24 cellular contexts compared by ENCODE assay signal in genomic region chr22:33906954-33907353, GRCh38. TPM values are rescaled to one million over a fixed set of nuclear protein-coding genes. Genes with fewer than 3 reads are reported as not detected.
"Had no signal": no experiment of that assay in that cellular context is flagged by ENCODE, and none has a peak within 500 bp of the region (broad histone marks: within the 10 kb centered on the region; RNA-seq: fewer than 3 reads in every experiment).

No MANE protein-coding gene starts in this region.

- DNase-seq: head of caudate nucleus; hippocampal formation; kidney glomerular epithelial cell; left cardiac atrium; lower lobe of right lung; mammary epithelial cell; mesenchymal stem cell; naive thymus-derived CD4-positive, alpha-beta T cell; nucleus accumbens; psoas muscle; small intestine; spleen; stimulated activated CD4-positive, alpha-beta T cell treated with anti-CD3 and anti-CD28 coated beads, Interleukin-4, amount 100 ng/mL, for 24 hours; stimulated activated naive CD4-positive, alpha-beta T cell; tibial artery; trophoblast cell; upper lobe of right lung had no signal

- H3K9me3 ChIP-seq: lower lobe of right lung, psoas muscle, spleen, suprapubic skin, thoracic aorta, tibial artery, upper lobe of right lung had no signal

- H3K36me3 ChIP-seq: lower lobe of right lung, spleen, suprapubic skin, thoracic aorta, tibial artery, upper lobe of right lung had no signal

- H3K27me3 Mint-ChIP-seq: stimulated activated naive CD8-positive, alpha-beta T cell treated with anti-CD3 and anti-CD28 coated beads, Interleukin-15, Interleukin-2, amounts not matched to agents 100 ng/mL and 50 ng/mL, for 24 hours had no signal

- H3K27ac Mint-ChIP-seq: naive thymus-derived CD4-positive, alpha-beta T cell; natural killer cell treated with Interleukin-12 subunit alpha and Interleukin-12 subunit beta and Interleukin-15 and Interleukin-18, amount 100 ng/mL, for 72 hours; stimulated activated effector memory CD8-positive, alpha-beta T cell treated with anti-CD3 and anti-CD28 coated beads, Interleukin-12 subunit alpha, Interleukin-12 subunit beta, amount 100 ng/mL, for 72 hours; stimulated activated naive CD8-positive, alpha-beta T cell treated with anti-CD3 and anti-CD28 coated beads, Interleukin-15, Interleukin-2, amounts not matched to agents 100 ng/mL and 50 ng/mL, for 24 hours had no signal

- H3K4me1 ChIP-seq: lower lobe of right lung, parathyroid adenoma, spleen, upper lobe of right lung had no signal

- H3K27ac ChIP-seq: lower lobe of right lung, parathyroid adenoma, psoas muscle, spleen, suprapubic skin, thoracic aorta, tibial artery, upper lobe of right lung had no signal

- H3K36me3 Mint-ChIP-seq: naive thymus-derived CD4-positive, alpha-beta T cell; natural killer cell treated with Interleukin-12 subunit alpha and Interleukin-12 subunit beta and Interleukin-15 and Interleukin-18, amount 100 ng/mL, for 72 hours; stimulated activated effector memory CD8-positive, alpha-beta T cell treated with anti-CD3 and anti-CD28 coated beads, Interleukin-12 subunit alpha, Interleukin-12 subunit beta, amount 100 ng/mL, for 72 hours had no signal

- H3K9me3 Mint-ChIP-seq: natural killer cell treated with Interleukin-12 subunit alpha and Interleukin-12 subunit beta and Interleukin-15 and Interleukin-18, amount 100 ng/mL, for 72 hours; stimulated activated naive CD8-positive, alpha-beta T cell treated with anti-CD3 and anti-CD28 coated beads, Interleukin-15, Interleukin-2, amounts not matched to agents 100 ng/mL and 50 ng/mL, for 24 hours had no signal

- H3K4me1 Mint-ChIP-seq: naive thymus-derived CD4-positive, alpha-beta T cell; stimulated activated effector memory CD8-positive, alpha-beta T cell treated with anti-CD3 and anti-CD28 coated beads, Interleukin-12 subunit alpha, Interleukin-12 subunit beta, amount 100 ng/mL, for 72 hours had no signal

- H3K27me3 ChIP-seq: spleen, suprapubic skin, tibial artery, upper lobe of right lung had no signal

- H3K4me3 ChIP-seq: lower lobe of right lung, psoas muscle, spleen, suprapubic skin, thoracic aorta, tibial artery, upper lobe of right lung had no signal

- H3K4me3 Mint-ChIP-seq: naive thymus-derived CD4-positive, alpha-beta T cell; natural killer cell treated with Interleukin-12 subunit alpha and Interleukin-12 subunit beta and Interleukin-15 and Interleukin-18, amount 100 ng/mL, for 72 hours; stimulated activated effector memory CD8-positive, alpha-beta T cell treated with anti-CD3 and anti-CD28 coated beads, Interleukin-12 subunit alpha, Interleukin-12 subunit beta, amount 100 ng/mL, for 72 hours; stimulated activated naive CD8-positive, alpha-beta T cell treated with anti-CD3 and anti-CD28 coated beads, Interleukin-15, Interleukin-2, amounts not matched to agents 100 ng/mL and 50 ng/mL, for 24 hours had no signal

- ATAC-seq: left cardiac atrium; lower lobe of right lung; naive thymus-derived CD4-positive, alpha-beta T cell; natural killer cell treated with Interleukin-12 subunit alpha and Interleukin-12 subunit beta and Interleukin-15 and Interleukin-18, amount 100 ng/mL, for 72 hours; psoas muscle; sciatic nerve; stimulated activated effector memory CD8-positive, alpha-beta T cell treated with anti-CD3 and anti-CD28 coated beads, Interleukin-12 subunit alpha, Interleukin-12 subunit beta, amount 100 ng/mL, for 72 hours; upper lobe of right lung had no signal

RNA-seq across cellular contexts. Expression of gene LARGE1, which starts 13.3 kb away (rescaled TPM):
- polyA plus RNA-seq: naive thymus-derived CD4-positive, alpha-beta T cell had no signal
